ENCODE assay signal across 8 cellular contexts in the genomic region with DNA sequence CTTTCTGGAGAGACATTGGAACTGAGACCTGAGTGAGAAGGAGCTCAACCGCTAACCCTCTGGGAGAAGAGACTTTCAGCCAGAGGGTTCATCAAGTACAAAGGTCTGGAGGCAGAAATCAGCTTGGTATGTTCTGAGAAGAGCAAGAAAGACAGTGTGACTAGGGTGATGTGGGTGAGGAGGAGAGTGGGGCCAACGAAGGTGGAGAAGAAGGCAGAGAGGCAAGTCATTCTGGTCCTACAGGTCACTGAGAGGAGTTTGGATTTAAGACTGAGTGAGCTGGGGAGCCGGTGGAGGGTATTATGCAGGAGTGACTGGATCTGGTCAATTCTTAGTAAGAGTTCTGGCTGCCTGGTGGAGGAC. TPM values are rescaled to one million over a fixed set of nuclear protein-coding genes. Genes with fewer than 3 reads are reported as not detected.
DNase-seq lines count a peak whose midpoint lies in the region; ATAC-seq, FAIRE-seq and TF ChIP-seq lines count a peak whose summit lies in the region.

No MANE protein-coding gene starts in this region.

- peaks cover 3% of the 10 kb centered on the region; the same call in 2 of the 3 replicates for H3K79me2 ChIP-seq in K562 (ENCODE audit: control insufficient read depth, insufficient read depth, low read length)

- in situ Hi-C loops in K562 (cut with MboI): no loop called here

- peak overlapping the region; percentile 80 to 85 for H2BK12ac ChIP-seq in mesenchymal stem cell (ENCODE audit: low read length in 2 of 2)

- H2AFZ ChIP-seq in K562 (ENCODE audit: low read depth, low read length) (peak overlapping the region; percentile 83), mesenchymal stem cell (ENCODE audit: low read depth, low read length) (no peak overlapping the region)

- H3K4me2 ChIP-seq in K562 (ENCODE audit: insufficient read depth, low read length) (peak overlapping the region; percentile 78), mesenchymal stem cell (ENCODE audit: low read length, poor library complexity, severe bottlenecking) (peak overlapping the region; percentile 88)

- TF ChIP-seq CTCF in heart right ventricle (IDR thresholded peaks at IDR 0.05) (no peak), K562 (IDR thresholded peaks at IDR 0.05 in 2 of 3, conservative IDR thresholded peaks at IDR 0.05 in 1 of 3; ENCODE audit: insufficient read depth in 2 of 3, low read depth in 1 of 3, low read length in 3 of 3) (no peak)

- no peaks in the 10 kb centered on the region for H3K9me1 ChIP-seq in K562 (ENCODE audit: control insufficient read depth, insufficient read depth, low read length)

- POLR2A ChIA-PET in K562 (lab: Yijun Ruan, JAX): interaction anchor here (0.7 to 1.4 kb wide), 2 partner anchors 54 to 74 kb away, joined by 3 to 5 read pairs; no protein-coding TSS in a partner anchor

- no peak overlapping the region for H2BK120ac ChIP-seq in mesenchymal stem cell (ENCODE audit: low read depth, low read length)

- H3K14ac ChIP-seq in mesenchymal stem cell (ENCODE audit: low read length in 2 of 2): no peak overlapping the region

- H3K36me3 ChIP-seq in heart right ventricle: peaks cover 0 to 21% (median 0%) of the 10 kb centered on the region in 9 donors
- H3K36me3 ChIP-seq in K562 (ENCODE audit: control insufficient read depth, insufficient read depth, low read length): no peaks in the 10 kb centered on the region
- H3K36me3 ChIP-seq in mesenchymal stem cell (ENCODE audit: control insufficient read depth in 1 of 2, insufficient read depth in 2 of 2, low read depth in 1 of 2, low read length in 2 of 2): no peaks in the 10 kb centered on the region
- H3K36me3 ChIP-seq in urinary bladder (ENCODE audit: insufficient read depth): no peaks in the 10 kb centered on the region

- H3K4ac ChIP-seq in mesenchymal stem cell (ENCODE audit: low read depth in 1 of 2, low read length in 2 of 2): peak overlapping the region; percentile 20 to 44

- CTCF ChIA-PET in K562 (lab: Yijun Ruan, JAX; ENCODE audit: low intra/inter-chr PET ratio): no interaction called here

- H2BK5ac ChIP-seq in mesenchymal stem cell (ENCODE audit: low read depth, low read length, poor library complexity, severe bottlenecking): no peak overlapping the region

- no peaks in the 10 kb centered on the region for H3K79me1 ChIP-seq in mesenchymal stem cell (replicated peaks; ENCODE audit: low read length, poor library complexity, severe bottlenecking)

- H4K91ac ChIP-seq in mesenchymal stem cell (ENCODE audit: low read length): peak overlapping the region; percentile 91

- H4K8ac ChIP-seq in mesenchymal stem cell (ENCODE audit: low read length): peak overlapping the region; percentile 82

- H3K4me1 ChIP-seq in heart right ventricle: peaks cover 17 to 75% (median 59%) of the 10 kb centered on the region in 9 donors
- H3K4me1 ChIP-seq in K562 (replicated peaks in 1 of 2; ENCODE audit: control insufficient read depth in 2 of 2, insufficient read depth in 2 of 2, low read length in 2 of 2): peaks cover 50 to 54% of the 10 kb centered on the region in 2 experiments
- peaks cover 14% of the 10 kb centered on the region for H3K4me1 ChIP-seq in mesenchymal stem cell (ENCODE audit: control insufficient read depth, insufficient read depth, low read depth, low read length)
- no peaks in the 10 kb centered on the region for H3K4me1 ChIP-seq in urinary bladder (ENCODE audit: insufficient read depth)

- peak overlapping the region; percentile 80 for H2BK15ac ChIP-seq in mesenchymal stem cell (ENCODE audit: low read depth, poor library complexity, severe bottlenecking)

- no peak for TF ChIP-seq POLR2A in K562 (conservative IDR thresholded peaks at IDR 0.05)

- no peaks in the 10 kb centered on the region for H3K9me3 ChIP-seq in heart right ventricle
- no peaks in the 10 kb centered on the region for H3K9me3 ChIP-seq in K562 (replicated peaks; ENCODE audit: control insufficient read depth, insufficient read depth, low read depth, low read length)
- no peaks in the 10 kb centered on the region for H3K9me3 ChIP-seq in mesenchymal stem cell (ENCODE audit: control insufficient read depth, low read length)

- no peak overlapping the region for H3K23ac ChIP-seq in mesenchymal stem cell (ENCODE audit: low read length in 2 of 2)

- intact Hi-C loops in heart right ventricle (cut with DNase I): loop anchor here in 9 of 10 donors (2.0 to 10.0 kb wide), 6 partner anchors 38 to 75 kb away; partner anchors contain the start of genes GORASP1 (in 3 of the 9) and TTC21A (in 3 of the 9)
- intact Hi-C loops in cardiac septum (cut with DNase I): no loop called here
- intact Hi-C loops in K562 (cut with micrococcal nuclease): no loop called here
- intact Hi-C loops in sciatic nerve (cut with DNase I): no loop called here

- BruUV-seq in K562 (replicated peaks; lab: Mats Ljungman, UMichigan): no TSS peak

- H3K27ac ChIP-seq in heart right ventricle (peak overlapping the region; percentile 78 to 97 (median 92)), K562 (ENCODE audit: extremely low read depth, low read depth, low read length) (no peak overlapping the region; the same call in 2 of the 3 replicates), mesenchymal stem cell (ENCODE audit: low read length, poor library complexity, severe bottlenecking) (no peak overlapping the region), urinary bladder (ENCODE audit: low read depth) (peak overlapping the region; percentile 79)

- H3K18ac ChIP-seq in mesenchymal stem cell (ENCODE audit: low read depth in 1 of 2, low read length in 2 of 2): peak overlapping the region; percentile 26 to 61

- FAIRE-seq in K562 (lab: Jason Lieb, UNC): peak; percentile 63

- H3K9ac ChIP-seq in K562 (ENCODE audit: insufficient read depth in 1 of 2, low read depth in 2 of 2, low read length in 2 of 2) (peak overlapping the region; percentile 26 to 92), mesenchymal stem cell (ENCODE audit: low read length) (peak overlapping the region; percentile 77)

- no peak for TF ChIP-seq EP300 in K562 (IDR thresholded peaks at IDR 0.05; ENCODE audit: low read length)

- H3K4me3 ChIP-seq in heart right ventricle: peak overlapping the region in 7 of 10 donors; percentile 2 to 50 (median 44)
- H3K4me3 ChIP-seq in K562: peak overlapping the region; percentile 39
- H3K4me3 ChIP-seq in mesenchymal stem cell (ENCODE audit: insufficient read depth in 1 of 2, low read depth in 1 of 2, low read length in 2 of 2): peak overlapping the region in 1 of 2 experiments; percentile 74
- no peak overlapping the region for H3K4me3 ChIP-seq in urinary bladder (ENCODE audit: low read depth, low read length)

- H4K20me1 ChIP-seq in K562 (replicated peaks; ENCODE audit: control insufficient read depth, insufficient read depth, low read length): no peaks in the 10 kb centered on the region

- no peak for DNase-seq in heart right ventricle
- DNase-seq in cardiac septum (ENCODE audit: low spot score): no peak
- no peak for DNase-seq in K562 (ENCODE audit: extremely low read depth in 1 of 4, low spot score in 3 of 4)
- no peak for DNase-seq in mesenchymal stem cell
- DNase-seq in H4 (ENCODE audit: low spot score): no peak
- no peak for DNase-seq in sciatic nerve (ENCODE audit: low spot score)

- WGBS in heart right ventricle, 2 donors: 70 to 74% methylated on average over 3 of the region's 3 CpGs
- 11% methylated on average over 3 of the region's 3 CpGs for WGBS in K562 (ENCODE audit: insufficient coverage, low coverage, missing lambda C conversion rate)
- 72% methylated on average over 3 of the region's 3 CpGs for WGBS in mesenchymal stem cell
- WGBS in urinary bladder: 55% methylated on average over 3 of the region's 3 CpGs

- ATAC-seq in heart right ventricle (no peak), K562 (no peak), sciatic nerve (no peak), HG03342 (IDR thresholded peaks at IDR 0.05; ENCODE audit: unreplicated experiment) (no peak)

- no peaks in the 10 kb centered on the region for H3K27me3 ChIP-seq in heart right ventricle
- H3K27me3 ChIP-seq in K562 (ENCODE audit: control insufficient read depth in 2 of 2, insufficient read depth in 2 of 2, low read length in 2 of 2): no peaks in the 10 kb centered on the region
- H3K27me3 ChIP-seq in mesenchymal stem cell (ENCODE audit: control insufficient read depth in 1 of 2, insufficient read depth in 1 of 2, low read length in 2 of 2): no peaks in the 10 kb centered on the region

- peak overlapping the region; percentile 16 for H2AK5ac ChIP-seq in mesenchymal stem cell (ENCODE audit: low read length, severe bottlenecking)

- TF ChIP-seq RAD21 in K562 (CRISPR knock-in tag; conservative IDR thresholded peaks at IDR 0.05 in 1 of 2, IDR thresholded peaks at IDR 0.05 in 1 of 2): no peak

RNA-seq across cellular contexts. Expression of gene XIRP1, which starts 12.2 kb away (rescaled TPM):
- 1,000 to 10,000 TPM in 2 of 10 donors, 100 to 1,000 TPM in 8; 277 to 1,691 (median 608) TPM for total RNA-seq in heart right ventricle
- polyA plus RNA-seq in heart right ventricle: 100 to 1,000 TPM; 404 to 586 TPM
- 1,123 TPM for total RNA-seq in cardiac septum
- total RNA-seq in K562 (2011; cell fraction: chromatin; rRNA removed; ENCODE audit: low replicate concordance): 0.33 and 1.4 TPM in 2 replicates
- 0.53 and 1.0 TPM in 2 replicates for total RNA-seq in K562 (2011; cell fraction: nucleolus; rRNA removed)
- total RNA-seq in K562 (2011; cell fraction: nucleoplasm; rRNA removed): 0.51 and 0.53 TPM in 2 replicates
- total RNA-seq in K562 (2014; rRNA removed): 0.04 and 0.27 TPM in 2 replicates
- 0.04 TPM in 1 of 2 replicates, not detected in the other for total RNA-seq in K562 (2014; rRNA removed; fragmentation: Illumina TruSeq; extraction: Trizol)
- total RNA-seq in K562 (2015; rRNA removed; fragmentation: Illumina TruSeq; extraction: Trizol): 0.04 TPM in 1 of 2 replicates, not detected in the other
- 0.04 and 0.09 TPM in 2 replicates for total RNA-seq in K562 (2021)
- polyA plus RNA-seq in K562 (2011; rRNA removed): 0.04 and 0.11 TPM in 2 replicates
- polyA plus RNA-seq in K562 (2011; cell fraction: cytosol; rRNA removed): 0.04 and 0.13 TPM in 2 replicates
- 0.34 and 0.57 TPM in 2 replicates for polyA plus RNA-seq in K562 (2011; cell fraction: nucleus; rRNA removed)
- 0.15 and 0.17 TPM in 2 replicates for polyA plus RNA-seq in K562 (2012)
- polyA plus RNA-seq in K562 (2014; fragmentation: Illumina TruSeq; extraction: Trizol): 0.03 and 0.04 TPM in 2 replicates
- polyA plus RNA-seq in K562 (2014; fragmentation: Nextera tagmentation; extraction: Ambion mirVana): not detected
- 0.04 and 0.07 TPM in 2 replicates for polyA plus RNA-seq in K562 (2014; rRNA removed)
- 0.12 and 0.14 TPM in 2 replicates for polyA minus RNA-seq in K562 (2011; rRNA and poly(A)+ RNA removed)
- polyA minus RNA-seq in K562 (2011; cell fraction: cytosol; rRNA and poly(A)+ RNA removed): 0.38 TPM in 1 of 2 replicates, not detected in the other
- 0.22 and 0.27 TPM in 2 replicates for polyA minus RNA-seq in K562 (2011; cell fraction: nucleus; rRNA and poly(A)+ RNA removed)
- 0.08 TPM for polyA plus RNA-seq in mesenchymal stem cell (2013, experiment 1 of 2)
- 0.03 TPM for polyA plus RNA-seq in mesenchymal stem cell (2013, experiment 2 of 2)
- 1.1 TPM for total RNA-seq in urinary bladder
- 0.03 TPM for polyA plus RNA-seq in urinary bladder
- not detected in 2 replicates for total RNA-seq in H4 (2014; rRNA removed; shearing (Covaris generic))
- total RNA-seq in sciatic nerve: 0.04 TPM

RNA-seq across cellular contexts. Expression of gene CSRNP1, which starts 26.8 kb away (rescaled TPM):
- total RNA-seq in heart right ventricle (10 to 100 TPM in 9 of 10 donors, 1 to 10 TPM in 1; 7.4 to 46.3 (median 17.7) TPM), cardiac septum (11.5 TPM), K562 (2014; rRNA removed) (16.8 and 23.2 TPM in 2 replicates), K562 (2014; rRNA removed; fragmentation: Illumina TruSeq; extraction: Trizol) (5.6 and 7.9 TPM in 2 replicates), K562 (2015; rRNA removed; fragmentation: Illumina TruSeq; extraction: Trizol) (9.2 and 9.8 TPM in 2 replicates), K562 (2021) (18.1 and 18.9 TPM in 2 replicates), urinary bladder (13.7 TPM), sciatic nerve (51.7 TPM)
- polyA plus RNA-seq in heart right ventricle (10 to 100 TPM; 14.1 to 28.1 TPM), K562 (2011; rRNA removed) (14.2 and 14.5 TPM in 2 replicates), K562 (2014; fragmentation: Illumina TruSeq; extraction: Trizol) (12.7 and 13.3 TPM in 2 replicates), K562 (2014; fragmentation: Nextera tagmentation; extraction: Ambion mirVana) (under 1 TPM; 0.72 to 0.89 TPM), K562 (2014; rRNA removed) (10.9 and 11.4 TPM in 2 replicates), urinary bladder (90.2 TPM)
- 18.4 and 48.8 TPM in 2 replicates for total RNA-seq in K562 (2011; cell fraction: chromatin; rRNA removed; ENCODE audit: low replicate concordance)
- total RNA-seq in K562 (2011; cell fraction: nucleolus; rRNA removed): 34.9 and 41.4 TPM in 2 replicates
- total RNA-seq in K562 (2011; cell fraction: nucleoplasm; rRNA removed): 17.7 and 23.9 TPM in 2 replicates
- polyA plus RNA-seq in K562 (2011; cell fraction: cytosol; rRNA removed): 16.4 and 30.7 TPM in 2 replicates
- polyA plus RNA-seq in K562 (2011; cell fraction: nucleus; rRNA removed): 25.6 and 46.6 TPM in 2 replicates
- 16.6 and 24.6 TPM in 2 replicates for polyA plus RNA-seq in K562 (2012)
- polyA minus RNA-seq in K562 (2011; rRNA and poly(A)+ RNA removed): 14.7 and 23.4 TPM in 2 replicates
- 13.8 and 19.9 TPM in 2 replicates for polyA minus RNA-seq in K562 (2011; cell fraction: cytosol; rRNA and poly(A)+ RNA removed)
- polyA minus RNA-seq in K562 (2011; cell fraction: nucleus; rRNA and poly(A)+ RNA removed): 21.9 and 22.3 TPM in 2 replicates
- 16.6 TPM for polyA plus RNA-seq in mesenchymal stem cell (2013, experiment 1 of 2)
- 15.6 TPM for polyA plus RNA-seq in mesenchymal stem cell (2013, experiment 2 of 2)
- 3.8 and 4.3 TPM in 2 replicates for total RNA-seq in H4 (2014; rRNA removed; shearing (Covaris generic))

Comparison
In these comparisons a context has a peak if more than half of its experiments do, and no peak if none do; other contexts are left out.
1. intact Hi-C loops: an anchor here in heart right ventricle (2.0 to 10.0 kb wide); none called in cardiac septum, K562 and sciatic nerve.
2. H3K27ac ChIP-seq: peak in heart right ventricle (10 of 10) and urinary bladder (single experiment); none in K562 (single experiment) and mesenchymal stem cell (single experiment).
3. RNA of gene XIRP1, which starts 12.2 kb away (total RNA-seq): 1,123 TPM in cardiac septum (single experiment) and 277 to 1,691 TPM in heart right ventricle; 1.1 TPM in urinary bladder (single experiment), 0.04 to 1.4 TPM in K562, 0.04 TPM in sciatic nerve (single experiment) and not detected in H4; every median in the first group is over 100 times any median in the second.